In genomic region chr10:43881657-43882056, GRCh38 we compare ENCODE assay signal across 18 cellular contexts.
DNase-seq lines count a peak whose midpoint lies in the region; ATAC-seq and TF ChIP-seq lines count a peak whose summit lies in the region.
"Had no signal": no experiment of that assay in that cellular context is flagged by ENCODE, and none has a peak within 500 bp of the region (broad histone marks: within the 10 kb centered on the region; RNA-seq: fewer than 3 reads in every experiment).

No MANE protein-coding gene starts in this region.

- peak overlapping the region; percentile 2 for H3K18ac ChIP-seq in neuronal stem cell (ENCODE audit: low read length)

- H3K14ac ChIP-seq in neuronal stem cell (ENCODE audit: low read length), result no peak overlapping the region

- no peaks in the 10 kb centered on the region for H3K27me3 ChIP-seq in neuronal stem cell (ENCODE audit: control insufficient read depth in 3 of 3, insufficient read depth in 3 of 3, low read depth in 1 of 3, low read length in 3 of 3)

- H2BK120ac ChIP-seq in neuronal stem cell (ENCODE audit: low read depth, low read length), result no peak overlapping the region

- H3K36me3 ChIP-seq in neuronal stem cell (replicated peaks in 1 of 2; ENCODE audit: control insufficient read depth in 2 of 2, insufficient read depth in 2 of 2, low read length in 2 of 2), result no peaks in the 10 kb centered on the region

- H3K36me3 Mint-ChIP-seq in activated CD8-positive, alpha-beta T cell treated with anti-CD3 and anti-CD28 coated beads, Interleukin-2, amount 10 ng/mL, durations not matched to agents 7 days and 5 days (ENCODE audit: low read depth), result no peaks in the 10 kb centered on the region
- no peaks in the 10 kb centered on the region for H3K36me3 Mint-ChIP-seq in activated CD8-positive, alpha-beta T cell treated with anti-CD3 and anti-CD28 coated beads for 36 hours (ENCODE audit: low read depth)
- H3K36me3 Mint-ChIP-seq in natural killer cell treated with Interleukin-12 subunit alpha and Interleukin-12 subunit beta and Interleukin-15 and Interleukin-18, amount 100 ng/mL, for 72 hours, result no peaks in the 10 kb centered on the region
- no peaks in the 10 kb centered on the region for H3K36me3 Mint-ChIP-seq in natural killer cell
- H3K36me3 Mint-ChIP-seq: CD14-positive monocyte; CD8-positive, alpha-beta T cell had no signal

- H2AFZ ChIP-seq in neuronal stem cell (ENCODE audit: low read length), result no peak overlapping the region

- H3K4me1 Mint-ChIP-seq in activated CD8-positive, alpha-beta T cell treated with anti-CD3 and anti-CD28 coated beads, Interleukin-2, amount 10 ng/mL, durations not matched to agents 7 days and 5 days (ENCODE audit: low read depth), result peaks cover 8% of the 10 kb centered on the region
- no peaks in the 10 kb centered on the region for H3K4me1 Mint-ChIP-seq in activated CD8-positive, alpha-beta T cell treated with anti-CD3 and anti-CD28 coated beads for 36 hours (ENCODE audit: low read depth)
- peaks cover 3 to 8% of the 10 kb centered on the region in 2 donors for H3K4me1 Mint-ChIP-seq in natural killer cell treated with Interleukin-12 subunit alpha and Interleukin-12 subunit beta and Interleukin-15 and Interleukin-18, amount 100 ng/mL, for 72 hours (ENCODE audit: low read depth in 2 of 2)
- H3K4me1 Mint-ChIP-seq in natural killer cell, result peaks cover 5 to 8% of the 10 kb centered on the region in 2 donors
- H3K4me1 Mint-ChIP-seq: CD14-positive monocyte had no signal

- peaks cover 9% of the 10 kb centered on the region for H3K27me3 Mint-ChIP-seq in activated CD8-positive, alpha-beta T cell treated with anti-CD3 and anti-CD28 coated beads, Interleukin-2, amount 10 ng/mL, durations not matched to agents 7 days and 5 days (ENCODE audit: low read depth)
- no peaks in the 10 kb centered on the region for H3K27me3 Mint-ChIP-seq in activated CD8-positive, alpha-beta T cell treated with anti-CD3 and anti-CD28 coated beads for 36 hours
- H3K27me3 Mint-ChIP-seq in natural killer cell treated with Interleukin-12 subunit alpha and Interleukin-12 subunit beta and Interleukin-15 and Interleukin-18, amount 100 ng/mL, for 72 hours, result peaks cover 5 to 9% of the 10 kb centered on the region in 2 donors
- peaks cover 9 to 14% of the 10 kb centered on the region in 2 donors for H3K27me3 Mint-ChIP-seq in natural killer cell (ENCODE audit: low read depth in 2 of 2)

- peaks cover 0 to 3% of the 10 kb centered on the region in 2 donors for H3K4me1 ChIP-seq in neuronal stem cell (ENCODE audit: control insufficient read depth in 2 of 2, insufficient read depth in 1 of 2, low read depth in 1 of 2, low read length in 2 of 2)

- intact Hi-C loops in activated CD8-positive, alpha-beta T cell treated with anti-CD3 and anti-CD28 coated beads for 36 hours (cut with micrococcal nuclease), result no loop called here
- intact Hi-C loops in natural killer cell (cut with micrococcal nuclease), result no loop called here

- H3K23ac ChIP-seq in neuronal stem cell (ENCODE audit: low read depth, low read length, poor library complexity), result no peak overlapping the region

- TF ChIP-seq POLR2A in GM18505 (IDR thresholded peaks at IDR 0.05; ENCODE audit: borderline replicate concordance, extremely low read depth, insufficient read depth, insufficient read length), result no peak

- H2BK12ac ChIP-seq in neuronal stem cell (ENCODE audit: low read length), result no peak overlapping the region

- no peaks in the 10 kb centered on the region for H3K79me1 ChIP-seq in neuronal stem cell (ENCODE audit: low read depth, low read length)

- no peak overlapping the region for H3K4ac ChIP-seq in neuronal stem cell (ENCODE audit: low read length)

- DNase-seq in activated CD8-positive, alpha-beta T cell treated with anti-CD3 and anti-CD28 coated beads, Interleukin-2, amount 10 ng/mL, durations not matched to agents 7 days and 5 days, result no peak
- no peak for DNase-seq in activated CD8-positive, alpha-beta T cell treated with anti-CD3 and anti-CD28 coated beads for 36 hours
- DNase-seq in natural killer cell treated with Interleukin-12 subunit alpha and Interleukin-12 subunit beta and Interleukin-15 and Interleukin-18, amount 100 ng/mL, for 72 hours (ENCODE audit: low spot score), result no peak
- no peak for DNase-seq in natural killer cell
- no peak for DNase-seq in neuronal stem cell (ENCODE audit: low spot score)
- no peak for DNase-seq in SHP77 treated with DMSO at 0.1 percent for 48 hours (lab: John Stamatoyannopoulos, UW)
- DNase-seq: CD8-positive, alpha-beta T cell; COR-L47; DMS153; DMS79 treated with DMSO at 0.1 percent for 48 hours; EL; GOT3; H9 had no signal

- H3K9me3 Mint-ChIP-seq in activated CD8-positive, alpha-beta T cell treated with anti-CD3 and anti-CD28 coated beads, Interleukin-2, amount 10 ng/mL, durations not matched to agents 7 days and 5 days (ENCODE audit: insufficient read depth), result no peaks in the 10 kb centered on the region
- H3K9me3 Mint-ChIP-seq in activated CD8-positive, alpha-beta T cell treated with anti-CD3 and anti-CD28 coated beads for 36 hours, result no peaks in the 10 kb centered on the region
- no peaks in the 10 kb centered on the region for H3K9me3 Mint-ChIP-seq in natural killer cell treated with Interleukin-12 subunit alpha and Interleukin-12 subunit beta and Interleukin-15 and Interleukin-18, amount 100 ng/mL, for 72 hours
- no peaks in the 10 kb centered on the region for H3K9me3 Mint-ChIP-seq in natural killer cell
- H3K9me3 Mint-ChIP-seq: CD14-positive monocyte; CD8-positive, alpha-beta T cell; H9 had no signal

- no peak overlapping the region for H3K4me2 ChIP-seq in neuronal stem cell (ENCODE audit: insufficient read depth, low read length, poor library complexity, severe bottlenecking)

- CTCF ChIA-PET in activated CD8-positive, alpha-beta T cell treated with anti-CD3 and anti-CD28 coated beads, Interleukin-2, amount 10 ng/mL, durations not matched to agents 7 days and 5 days (lab: Charles Lee), result no interaction called here
- CTCF ChIA-PET in activated CD8-positive, alpha-beta T cell treated with anti-CD3 and anti-CD28 coated beads for 36 hours (lab: Charles Lee), result no interaction called here

- no peaks in the 10 kb centered on the region for H3K9me3 ChIP-seq in neuronal stem cell (replicated peaks in 1 of 2; ENCODE audit: control insufficient read depth in 2 of 2, insufficient read depth in 1 of 2, low read depth in 1 of 2, low read length in 2 of 2)

- no peak overlapping the region for H3K4me3 Mint-ChIP-seq in activated CD8-positive, alpha-beta T cell treated with anti-CD3 and anti-CD28 coated beads, Interleukin-2, amount 10 ng/mL, durations not matched to agents 7 days and 5 days
- no peak overlapping the region for H3K4me3 Mint-ChIP-seq in activated CD8-positive, alpha-beta T cell treated with anti-CD3 and anti-CD28 coated beads for 36 hours
- no peak overlapping the region for H3K4me3 Mint-ChIP-seq in natural killer cell treated with Interleukin-12 subunit alpha and Interleukin-12 subunit beta and Interleukin-15 and Interleukin-18, amount 100 ng/mL, for 72 hours
- H3K4me3 Mint-ChIP-seq in natural killer cell, result no peak overlapping the region
- H3K4me3 Mint-ChIP-seq: CD14-positive monocyte; CD8-positive, alpha-beta T cell; H9 had no signal

- no peak overlapping the region for H3K27ac ChIP-seq in neuronal stem cell (replicated peaks; ENCODE audit: low read length)
- H3K27ac ChIP-seq: 22Rv1 had no signal

- no peak overlapping the region for H2BK15ac ChIP-seq in neuronal stem cell (ENCODE audit: low read length)

- H3K4me3 ChIP-seq in neuronal stem cell (ENCODE audit: low read length in 2 of 2), result no peak overlapping the region

- TF ChIP-seq CTCF in activated CD8-positive, alpha-beta T cell treated with anti-CD3 and anti-CD28 coated beads for 36 hours (IDR thresholded peaks at IDR 0.05), result no peak
- no peak for TF ChIP-seq CTCF in natural killer cell (IDR thresholded peaks at IDR 0.05)

- ATAC-seq in activated CD8-positive, alpha-beta T cell treated with anti-CD3 and anti-CD28 coated beads, Interleukin-2, amount 10 ng/mL, durations not matched to agents 7 days and 5 days, result peak; percentile 30
- no peak for ATAC-seq in activated CD8-positive, alpha-beta T cell treated with anti-CD3 and anti-CD28 coated beads for 36 hours
- ATAC-seq in natural killer cell treated with Interleukin-12 subunit alpha and Interleukin-12 subunit beta and Interleukin-15 and Interleukin-18, amount 100 ng/mL, for 72 hours, result peak; percentile 13 to 29
- ATAC-seq in natural killer cell (no peak), GM18505 (IDR thresholded peaks at IDR 0.05; ENCODE audit: unreplicated experiment) (no peak)
- ATAC-seq in activated CD4-positive, CD25-positive, alpha-beta regulatory T cell treated with anti-CD3 and anti-CD28 coated beads, Interleukin-2, amount 50 U/mL, for 24 hours, result no peak
- ATAC-seq: CD8-positive, alpha-beta T cell; HepG2 had no signal

- H4K91ac ChIP-seq in neuronal stem cell (ENCODE audit: low read depth, low read length, poor library complexity), result no peak overlapping the region

- WGBS in neuronal stem cell (ENCODE audit: extremely low coverage in 2 of 2, insufficient read length in 2 of 2, insufficient replicate concordance in 1 of 2), 2 donors, result no CpG with 5 or more reads among the region's 2 CpGs

- no peak overlapping the region for H4K8ac ChIP-seq in neuronal stem cell (ENCODE audit: low read depth, low read length)

- POLR2A ChIA-PET in activated CD8-positive, alpha-beta T cell treated with anti-CD3 and anti-CD28 coated beads, Interleukin-2, amount 10 ng/mL, durations not matched to agents 7 days and 5 days (lab: Charles Lee), result no interaction called here
- POLR2A ChIA-PET in activated CD8-positive, alpha-beta T cell treated with anti-CD3 and anti-CD28 coated beads for 36 hours (lab: Charles Lee), result no interaction called here

- no peak overlapping the region for H3K9ac ChIP-seq in neuronal stem cell (ENCODE audit: low read depth, low read length, poor library complexity)

- no peak overlapping the region for H2BK5ac ChIP-seq in neuronal stem cell (ENCODE audit: low read length)

- H3K27ac Mint-ChIP-seq in activated CD8-positive, alpha-beta T cell treated with anti-CD3 and anti-CD28 coated beads, Interleukin-2, amount 10 ng/mL, durations not matched to agents 7 days and 5 days, result no peak overlapping the region
- no peak overlapping the region for H3K27ac Mint-ChIP-seq in activated CD8-positive, alpha-beta T cell treated with anti-CD3 and anti-CD28 coated beads for 36 hours
- no peak overlapping the region for H3K27ac Mint-ChIP-seq in natural killer cell treated with Interleukin-12 subunit alpha and Interleukin-12 subunit beta and Interleukin-15 and Interleukin-18, amount 100 ng/mL, for 72 hours
- H3K27ac Mint-ChIP-seq in natural killer cell, result no peak overlapping the region
- H3K27ac Mint-ChIP-seq: CD14-positive monocyte; CD8-positive, alpha-beta T cell; H9 had no signal

- H2AK5ac ChIP-seq in neuronal stem cell (ENCODE audit: low read depth, low read length), result no peak overlapping the region

Comparison
In these comparisons a context has a peak if more than half of its experiments do, and no peak if none do; other contexts are left out.
1. ATAC-seq: peak in activated CD8-positive, alpha-beta T cell treated with anti-CD3 and anti-CD28 coated beads, Interleukin-2, amount 10 ng/mL, durations not matched to agents 7 days and 5 days (single experiment) and natural killer cell treated with Interleukin-12 subunit alpha and Interleukin-12 subunit beta and Interleukin-15 and Interleukin-18, amount 100 ng/mL, for 72 hours (2 of 2); none in activated CD8-positive, alpha-beta T cell treated with anti-CD3 and anti-CD28 coated beads for 36 hours (single experiment), natural killer cell (0 of 3), activated CD4-positive, CD25-positive, alpha-beta regulatory T cell treated with anti-CD3 and anti-CD28 coated beads, Interleukin-2, amount 50 U/mL, for 24 hours (0 of 2) and GM18505 (single experiment).